1 cellular context compared by ENCODE assay signal in genomic region chr5:175688352-175689146, GRCh38.
TF ChIP-seq lines count a peak whose summit lies in the region.

No MANE protein-coding gene starts in this region.

TF ChIP-seq in HepG2, 621 proteins besides CTCF, POLR2A, EP300 and RAD21 (continued from another document):
- TF ChIP-seq ZHX1 (CRISPR knock-in tag; IDR thresholded peaks at IDR 0.05; ENCODE audit: low read depth) (no peak), GATAD2A (CRISPR knock-in tag; IDR thresholded peaks at IDR 0.05) (no peak), PRMT3 (CRISPR knock-in tag; IDR thresholded peaks at IDR 0.05; ENCODE audit: borderline replicate concordance, low read depth) (no peak), KMT2B (CRISPR knock-in tag; IDR thresholded peaks at IDR 0.05) (no peak), ZBTB49 (CRISPR knock-in tag; IDR thresholded peaks at IDR 0.05; ENCODE audit: borderline replicate concordance) (no peak), ZSCAN12 (CRISPR knock-in tag; IDR thresholded peaks at IDR 0.05) (no peak), THAP8 (CRISPR knock-in tag; IDR thresholded peaks at IDR 0.05; ENCODE audit: borderline replicate concordance) (no peak), TAF15 (IDR thresholded peaks at IDR 0.05; ENCODE audit: low read depth, low read length, poor library complexity, severe bottlenecking) (no peak), KDM2A (CRISPR knock-in tag; IDR thresholded peaks at IDR 0.05; ENCODE audit: borderline replicate concordance, low read depth) (no peak), ZNF614 (CRISPR knock-in tag; IDR thresholded peaks at IDR 0.05; ENCODE audit: borderline replicate concordance) (no peak), HOXA3 (CRISPR knock-in tag; IDR thresholded peaks at IDR 0.05) (no peak), CCDC6 (CRISPR knock-in tag; IDR thresholded peaks at IDR 0.05) (no peak), ZSCAN29 (CRISPR knock-in tag; conservative IDR thresholded peaks at IDR 0.05) (no peak), KDM5A (IDR thresholded peaks at IDR 0.05; ENCODE audit: borderline replicate concordance, low read length) (no peak), RORA (CRISPR knock-in tag; IDR thresholded peaks at IDR 0.05) (no peak), ZNF652 (CRISPR knock-in tag; IDR thresholded peaks at IDR 0.05; ENCODE audit: borderline replicate concordance, low read depth) (no peak)
- TF ChIP-seq, protein P1, sequence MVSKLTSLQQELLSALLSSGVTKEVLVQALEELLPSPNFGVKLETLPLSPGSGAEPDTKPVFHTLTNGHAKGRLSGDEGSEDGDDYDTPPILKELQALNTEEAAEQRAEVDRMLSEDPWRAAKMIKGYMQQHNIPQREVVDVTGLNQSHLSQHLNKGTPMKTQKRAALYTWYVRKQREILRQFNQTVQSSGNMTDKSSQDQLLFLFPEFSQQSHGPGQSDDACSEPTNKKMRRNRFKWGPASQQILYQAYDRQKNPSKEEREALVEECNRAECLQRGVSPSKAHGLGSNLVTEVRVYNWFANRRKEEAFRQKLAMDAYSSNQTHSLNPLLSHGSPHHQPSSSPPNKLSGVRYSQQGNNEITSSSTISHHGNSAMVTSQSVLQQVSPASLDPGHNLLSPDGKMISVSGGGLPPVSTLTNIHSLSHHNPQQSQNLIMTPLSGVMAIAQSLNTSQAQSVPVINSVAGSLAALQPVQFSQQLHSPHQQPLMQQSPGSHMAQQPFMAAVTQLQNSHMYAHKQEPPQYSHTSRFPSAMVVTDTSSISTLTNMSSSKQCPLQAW (CRISPR knock-in tag; IDR thresholded peaks at IDR 0.05): no peak
TF ChIP-seq in HepG2: peak in this region for 0.
